Comparison of ENCODE assay signal across 1 cellular context in genomic region chr3:48468329-48468731, GRCh38.
TF ChIP-seq lines count a peak whose summit lies in the region.

No MANE protein-coding gene starts in this region.

TF ChIP-seq in GM23338, 12 proteins besides CTCF, POLR2A, EP300 and RAD21 (continued from another document):
- no peak for TF ChIP-seq ZNF462 (CRISPR knock-in tag; IDR thresholded peaks at IDR 0.05)
- TF ChIP-seq STAT1 (IDR thresholded peaks at IDR 0.05; ENCODE audit: unreplicated experiment), result no peak
- TF ChIP-seq POLR2AphosphoS5 (IDR thresholded peaks at IDR 0.05; ENCODE audit: low read depth), result no peak
- TF ChIP-seq REST (IDR thresholded peaks at IDR 0.05; ENCODE audit: unreplicated experiment), result no peak
